ENCODE assay signal across 20 cellular contexts in genomic region chr4:108529102-108529501, GRCh38.
DNase-seq lines count a peak whose midpoint lies in the region; ATAC-seq and TF ChIP-seq lines count a peak whose summit lies in the region.
"Had no signal": no experiment of that assay in that cellular context is flagged by ENCODE, and none has a peak within 500 bp of the region (broad histone marks: within the 10 kb centered on the region; RNA-seq: fewer than 3 reads in every experiment).

No MANE protein-coding gene starts in this region.

- H3K4me3 ChIP-seq in thymus (ENCODE audit: low read length) = no peak overlapping the region
- H3K4me3 ChIP-seq: A549 had no signal

- H2AFZ ChIP-seq in H9 (ENCODE audit: low read length) = no peak overlapping the region

- no peak for TF ChIP-seq CTCF in H9 (conservative IDR thresholded peaks at IDR 0.05)

- no peak overlapping the region for H4K91ac ChIP-seq in H9 (ENCODE audit: insufficient read length, low read depth, low read length)

- POLR2A ChIA-PET in activated naive CD8-positive, alpha-beta T cell treated with anti-CD3 and anti-CD28 coated beads, Interleukin-2, amount 10 ng/mL, durations not matched to agents 7 days and 5 days (lab: Charles Lee) = interaction anchor here (0.6 to 1.6 kb wide), 2 partner anchors 30 to 360 kb away, joined by 4 to 5 read pairs; partner anchors contain the start of gene LEF1

- H3K4me1 ChIP-seq in H9 (ENCODE audit: insufficient read depth, low read length) = peaks cover 3% of the 10 kb centered on the region
- peaks cover 45% of the 10 kb centered on the region for H3K4me1 ChIP-seq in thymus (ENCODE audit: control insufficient read depth, insufficient read depth, low read length)
- H3K4me1 ChIP-seq: A549 had no signal

- no peak overlapping the region for H3K23ac ChIP-seq in H9 (ENCODE audit: insufficient read length, low read depth, low read length)

- no peak overlapping the region for H2BK5ac ChIP-seq in H9 (ENCODE audit: insufficient read length, low read length)

- no peaks in the 10 kb centered on the region for H3K9me3 ChIP-seq in H9 (ENCODE audit: control insufficient read depth, low read depth, low read length)
- H3K9me3 ChIP-seq in thymus (ENCODE audit: control insufficient read depth) = no peaks in the 10 kb centered on the region
- H3K9me3 ChIP-seq: A549 had no signal

- H3K27ac ChIP-seq in H9 (ENCODE audit: insufficient read length, low read depth, low read length) (no peak overlapping the region), thymus (ENCODE audit: low read depth) (peak overlapping the region; percentile 31)
- H3K27ac ChIP-seq: A549, KMS-11 had no signal

- WGBS in H9 (ENCODE audit: extremely low coverage, insufficient read length, low lambda C conversion rate) = no CpG with 5 or more reads among the region's 1 CpG
- WGBS in thymus = 95% methylated on average over 1 of the region's 1 CpG

- H4K8ac ChIP-seq in H9 (replicated peaks; ENCODE audit: insufficient read length, low read depth, low read length) = no peak overlapping the region

- no peaks in the 10 kb centered on the region for H4K20me1 ChIP-seq in H9 (ENCODE audit: control insufficient read depth, insufficient read depth, insufficient read length)

- peak overlapping the region; percentile 18; the same call in 1 of the 2 replicates for H3K14ac ChIP-seq in H9 (ENCODE audit: insufficient read depth, low read length)

- H2BK12ac ChIP-seq in H9 (ENCODE audit: insufficient read length, low read depth, low read length) = no peak overlapping the region

- H3K9me3 Mint-ChIP-seq in activated naive CD8-positive, alpha-beta T cell (ENCODE audit: low read depth) = peaks cover 24% of the 10 kb centered on the region
- H3K9me3 Mint-ChIP-seq in activated naive CD8-positive, alpha-beta T cell treated with anti-CD3 and anti-CD28 coated beads, Interleukin-2, amount 50 U/mL, for 24 hours = peaks cover 4% of the 10 kb centered on the region
- no peaks in the 10 kb centered on the region for H3K9me3 Mint-ChIP-seq in H9
- H3K9me3 Mint-ChIP-seq in activated naive CD8-positive, alpha-beta T cell treated with anti-CD3 and anti-CD28 coated beads, Interleukin-2, amount 10 ng/mL, durations not matched to agents 7 days and 5 days = peaks cover 19% of the 10 kb centered on the region

- H2BK20ac ChIP-seq in H9 (ENCODE audit: low read depth, low read length, poor library complexity, severe bottlenecking) = no peak overlapping the region

- no peak overlapping the region for H3K4me2 ChIP-seq in H9 (ENCODE audit: insufficient read depth, insufficient read length, low read length)
- H3K4me2 ChIP-seq: A549, KMS-11 had no signal

- no peaks in the 10 kb centered on the region for H3K23me2 ChIP-seq in H9 (ENCODE audit: insufficient read length, low read depth, low read length, poor library complexity, severe bottlenecking)

- no peak overlapping the region for H3K4ac ChIP-seq in H9 (ENCODE audit: low read depth, low read length)

- H3K56ac ChIP-seq in H9 (ENCODE audit: insufficient read length, low read depth, low read length) = no peak overlapping the region

- H3K27me3 Mint-ChIP-seq in activated naive CD8-positive, alpha-beta T cell = no peaks in the 10 kb centered on the region
- no peaks in the 10 kb centered on the region for H3K27me3 Mint-ChIP-seq in activated naive CD8-positive, alpha-beta T cell treated with anti-CD3 and anti-CD28 coated beads, Interleukin-2, amount 50 U/mL, for 24 hours
- peaks cover 2% of the 10 kb centered on the region; the same call in 1 of the 2 replicates for H3K27me3 Mint-ChIP-seq in H9 (ENCODE audit: low read depth)
- no peaks in the 10 kb centered on the region for H3K27me3 Mint-ChIP-seq in activated naive CD8-positive, alpha-beta T cell treated with anti-CD3 and anti-CD28 coated beads, Interleukin-2, amount 10 ng/mL, durations not matched to agents 7 days and 5 days
- H3K27me3 Mint-ChIP-seq: CD4-positive, CD25-positive, alpha-beta regulatory T cell had no signal

- no peak overlapping the region for H3K9ac ChIP-seq in H9 (ENCODE audit: extremely low read depth, insufficient read length, low read length)
- H3K9ac ChIP-seq: KMS-11 had no signal

- H2AK5ac ChIP-seq in H9 (ENCODE audit: insufficient read length, low read length) = no peak overlapping the region

- H3K4me3 Mint-ChIP-seq in activated naive CD8-positive, alpha-beta T cell = no peak overlapping the region
- no peak overlapping the region for H3K4me3 Mint-ChIP-seq in activated naive CD8-positive, alpha-beta T cell treated with anti-CD3 and anti-CD28 coated beads, Interleukin-2, amount 50 U/mL, for 24 hours
- H3K4me3 Mint-ChIP-seq in H9 = no peak overlapping the region
- H3K4me3 Mint-ChIP-seq in activated naive CD8-positive, alpha-beta T cell treated with anti-CD3 and anti-CD28 coated beads, Interleukin-2, amount 10 ng/mL, durations not matched to agents 7 days and 5 days = no peak overlapping the region
- H3K4me3 Mint-ChIP-seq: B cell had no signal

- no peak for ATAC-seq in activated naive CD8-positive, alpha-beta T cell treated with anti-CD3 and anti-CD28 coated beads, Interleukin-2, amount 50 U/mL, for 24 hours
- ATAC-seq in activated naive CD8-positive, alpha-beta T cell treated with anti-CD3 and anti-CD28 coated beads, Interleukin-2, amount 10 ng/mL, durations not matched to agents 7 days and 5 days (ENCODE audit: low read depth) = no peak
- no peak for ATAC-seq in GM21367 (IDR thresholded peaks at IDR 0.05; ENCODE audit: unreplicated experiment)
- ATAC-seq: A549 had no signal

- H3T11ph ChIP-seq in H9 (ENCODE audit: low read length) = no peak overlapping the region

- no peak overlapping the region for H2BK15ac ChIP-seq in H9 (ENCODE audit: low read depth, low read length)

- no peak overlapping the region for H3K18ac ChIP-seq in H9 (ENCODE audit: insufficient read length, low read depth, low read length)

- no peak for DNase-seq in activated naive CD8-positive, alpha-beta T cell treated with anti-CD3 and anti-CD28 coated beads, Interleukin-2, amount 50 U/mL, for 24 hours
- DNase-seq in H9 (no peak), NCI-H226 (no peak)
- no peak for DNase-seq in activated naive CD8-positive, alpha-beta T cell treated with anti-CD3 and anti-CD28 coated beads, Interleukin-2, amount 10 ng/mL, durations not matched to agents 7 days and 5 days
- no peak for DNase-seq in central memory CD4-positive, alpha-beta T cell
- DNase-seq: CD4-positive, CD25-positive, alpha-beta regulatory T cell; IMR-90; MV-4-11; NCI-H1694; NCI-H2081 treated with DMSO at 0.1 percent for 48 hours; NCI-H2171 treated with DMSO at 0.1 percent for 48 hours; NCI-H446; NCI-H526; Right ventricle myocardium superior had no signal

- peaks cover 87% of the 10 kb centered on the region for H3K4me1 Mint-ChIP-seq in activated naive CD8-positive, alpha-beta T cell (ENCODE audit: low read depth)
- peaks cover 66% of the 10 kb centered on the region for H3K4me1 Mint-ChIP-seq in activated naive CD8-positive, alpha-beta T cell treated with anti-CD3 and anti-CD28 coated beads, Interleukin-2, amount 50 U/mL, for 24 hours
- peaks cover 2 to 6% of the 10 kb centered on the region in 2 experiments for H3K4me1 Mint-ChIP-seq in H9
- peaks cover 77% of the 10 kb centered on the region for H3K4me1 Mint-ChIP-seq in activated naive CD8-positive, alpha-beta T cell treated with anti-CD3 and anti-CD28 coated beads, Interleukin-2, amount 10 ng/mL, durations not matched to agents 7 days and 5 days

- peak overlapping the region; percentile 66 for H3K27ac Mint-ChIP-seq in activated naive CD8-positive, alpha-beta T cell
- H3K27ac Mint-ChIP-seq in activated naive CD8-positive, alpha-beta T cell treated with anti-CD3 and anti-CD28 coated beads, Interleukin-2, amount 50 U/mL, for 24 hours = no peak overlapping the region
- peak overlapping the region in 1 of 3 experiments; percentile 70; a peak in 1 of 7 replicates for H3K27ac Mint-ChIP-seq in H9
- peak overlapping the region; percentile 40 for H3K27ac Mint-ChIP-seq in activated naive CD8-positive, alpha-beta T cell treated with anti-CD3 and anti-CD28 coated beads, Interleukin-2, amount 10 ng/mL, durations not matched to agents 7 days and 5 days
- H3K27ac Mint-ChIP-seq: B cell had no signal

- H3K79me1 ChIP-seq in H9 (ENCODE audit: insufficient read depth, low read depth, low read length, poor library complexity, severe bottlenecking) = no peaks in the 10 kb centered on the region

- H3K79me2 ChIP-seq in H9 (ENCODE audit: insufficient read depth, low read length) = no peaks in the 10 kb centered on the region

- H3K36me3 Mint-ChIP-seq in activated naive CD8-positive, alpha-beta T cell = peaks cover 14% of the 10 kb centered on the region
- peaks cover 5% of the 10 kb centered on the region for H3K36me3 Mint-ChIP-seq in activated naive CD8-positive, alpha-beta T cell treated with anti-CD3 and anti-CD28 coated beads, Interleukin-2, amount 50 U/mL, for 24 hours (ENCODE audit: low read depth)
- H3K36me3 Mint-ChIP-seq in H9 (ENCODE audit: insufficient read depth in 1 of 3, low read depth in 3 of 3) = no peaks in the 10 kb centered on the region
- peaks cover 37% of the 10 kb centered on the region for H3K36me3 Mint-ChIP-seq in activated naive CD8-positive, alpha-beta T cell treated with anti-CD3 and anti-CD28 coated beads, Interleukin-2, amount 10 ng/mL, durations not matched to agents 7 days and 5 days
- H3K36me3 Mint-ChIP-seq: CD4-positive, CD25-positive, alpha-beta regulatory T cell had no signal

- no peak overlapping the region for H2BK120ac ChIP-seq in H9 (ENCODE audit: low read depth, low read length, poor library complexity, severe bottlenecking)

- H3K36me3 ChIP-seq in thymus (ENCODE audit: control insufficient read depth, insufficient read depth) = no peaks in the 10 kb centered on the region

- H4K5ac ChIP-seq in H9 (ENCODE audit: insufficient read length, low read depth, low read length) = no peak overlapping the region

- H3K27me3 ChIP-seq in H9 (ENCODE audit: insufficient read depth, low read length) (no peaks in the 10 kb centered on the region), thymus (ENCODE audit: control insufficient read depth, insufficient read depth) (no peaks in the 10 kb centered on the region)
